Comparison of ENCODE assay signal across 10 cellular contexts in genomic region chr20:34058831-34059230, GRCh38. TPM values are rescaled to one million over a fixed set of nuclear protein-coding genes. Genes with fewer than 3 reads are reported as not detected.
DNase-seq lines count a peak whose midpoint lies in the region; ATAC-seq and TF ChIP-seq lines count a peak whose summit lies in the region.
"Had no signal": no experiment of that assay in that cellular context is flagged by ENCODE, and none has a peak within 500 bp of the region (broad histone marks: within the 10 kb centered on the region; RNA-seq: fewer than 3 reads in every experiment).

No MANE protein-coding gene starts in this region.

- no peaks in the 10 kb centered on the region for H3K27me3 ChIP-seq in neutrophil
- H3K27me3 ChIP-seq: neural progenitor cell had no signal

- H3K36me3 ChIP-seq in neutrophil = peaks cover 19% of the 10 kb centered on the region
- H3K36me3 ChIP-seq: neural progenitor cell had no signal

- H3K27me3 Mint-ChIP-seq in activated naive CD8-positive, alpha-beta T cell treated with anti-CD3 and anti-CD28 coated beads, Interleukin-2, amount 50 U/mL, for 24 hours = no peaks in the 10 kb centered on the region

- no peak for TF ChIP-seq CTCF in neutrophil (IDR thresholded peaks at IDR 0.05)

- peaks cover 10 to 26% of the 10 kb centered on the region in 2 experiments for H3K4me1 ChIP-seq in neutrophil (ENCODE audit: control insufficient read depth in 1 of 2, insufficient read depth in 1 of 2, low read depth in 1 of 2, low read length in 1 of 2)

- peak; percentile 53 for ATAC-seq in activated naive CD8-positive, alpha-beta T cell treated with anti-CD3 and anti-CD28 coated beads, Interleukin-2, amount 50 U/mL, for 24 hours
- ATAC-seq in HG03159 (IDR thresholded peaks at IDR 0.05; ENCODE audit: unreplicated experiment) = no peak

- H3K4me3 Mint-ChIP-seq in activated naive CD8-positive, alpha-beta T cell treated with anti-CD3 and anti-CD28 coated beads, Interleukin-2, amount 50 U/mL, for 24 hours = no peak overlapping the region
- H3K4me3 Mint-ChIP-seq: neural progenitor cell had no signal

- H3K27ac Mint-ChIP-seq in activated naive CD8-positive, alpha-beta T cell treated with anti-CD3 and anti-CD28 coated beads, Interleukin-2, amount 50 U/mL, for 24 hours = no peak overlapping the region
- H3K27ac Mint-ChIP-seq: neural progenitor cell had no signal

- H3K9me3 Mint-ChIP-seq in activated naive CD8-positive, alpha-beta T cell treated with anti-CD3 and anti-CD28 coated beads, Interleukin-2, amount 50 U/mL, for 24 hours = no peaks in the 10 kb centered on the region
- H3K9me3 Mint-ChIP-seq: neural progenitor cell had no signal

- H3K36me3 Mint-ChIP-seq in activated naive CD8-positive, alpha-beta T cell treated with anti-CD3 and anti-CD28 coated beads, Interleukin-2, amount 50 U/mL, for 24 hours (ENCODE audit: low read depth) = peaks cover 5% of the 10 kb centered on the region

- H3K4me3 ChIP-seq in neutrophil (ENCODE audit: low read depth in 1 of 2, low read length in 1 of 2) = no peak overlapping the region
- H3K4me3 ChIP-seq: neural progenitor cell had no signal

- H3K9me3 ChIP-seq in neutrophil = no peaks in the 10 kb centered on the region

- peak; percentile 19 for DNase-seq in activated CD4-positive, alpha-beta T cell treated with anti-CD3 and anti-CD28 coated beads, Interleukin-2, amount 50 U/mL, for 1 hour
- no peak for DNase-seq in activated CD4-positive, alpha-beta T cell treated with anti-CD3 and anti-CD28 coated beads for 4 hours
- DNase-seq in LHCN-M2 (ENCODE audit: low read depth) (peak; percentile 16), COLO829 (ENCODE audit: low spot score) (no peak), SKM-1 treated with dmso at 0.1 percent for 144 hours (lab: John Stamatoyannopoulos, UW; ENCODE audit: unreplicated experiment) (no peak)
- no peak for DNase-seq in activated naive CD8-positive, alpha-beta T cell treated with anti-CD3 and anti-CD28 coated beads, Interleukin-2, amount 50 U/mL, for 24 hours
- DNase-seq: NCI-H2171 had no signal

- peaks cover 66% of the 10 kb centered on the region for H3K4me1 Mint-ChIP-seq in activated naive CD8-positive, alpha-beta T cell treated with anti-CD3 and anti-CD28 coated beads, Interleukin-2, amount 50 U/mL, for 24 hours

- peak overlapping the region; percentile 19 for H3K27ac ChIP-seq in neutrophil
- H3K27ac ChIP-seq: neural progenitor cell had no signal

RNA-seq across cellular contexts. Expression of gene EIF2S2, which starts 53.2 kb away (rescaled TPM):
- 73.9 and 83.6 TPM in 2 replicates for total RNA-seq in LHCN-M2 (2014; rRNA removed)
- 51.0 TPM for polyA plus RNA-seq in LHCN-M2 (2012)

Comparison
In these comparisons a context has a peak if more than half of its experiments do, and no peak if none do; other contexts are left out.
1. DNase-seq: peak in activated CD4-positive, alpha-beta T cell treated with anti-CD3 and anti-CD28 coated beads, Interleukin-2, amount 50 U/mL, for 1 hour (single experiment) and LHCN-M2 (single experiment); none in activated CD4-positive, alpha-beta T cell treated with anti-CD3 and anti-CD28 coated beads for 4 hours (0 of 2), activated naive CD8-positive, alpha-beta T cell treated with anti-CD3 and anti-CD28 coated beads, Interleukin-2, amount 50 U/mL, for 24 hours (single experiment), COLO829 (single experiment) and SKM-1 treated with dmso at 0.1 percent for 144 hours (single experiment).